In genomic region chr13:40456979-40457553, GRCh38 we compare ENCODE assay signal across 1 cellular context.
TF ChIP-seq lines count a peak whose summit lies in the region.

No MANE protein-coding gene starts in this region.

TF ChIP-seq in GM12878, 131 proteins besides CTCF, POLR2A, EP300 and RAD21 (continued from another document):
- TF ChIP-seq E4F1 (IDR thresholded peaks at IDR 0.05; ENCODE audit: borderline replicate concordance, partially characterized antibody) (no peak), ZNF24 (IDR thresholded peaks at IDR 0.05) (no peak), SMC3 (IDR thresholded peaks at IDR 0.05; ENCODE audit: borderline replicate concordance, low read length) (no peak), CHD2 (IDR thresholded peaks at IDR 0.05; ENCODE audit: borderline replicate concordance, low read depth, low read length) (no peak), FOS (IDR thresholded peaks at IDR 0.05; ENCODE audit: borderline replicate concordance, extremely low read depth, insufficient read length) (no peak), SIN3A (IDR thresholded peaks at IDR 0.05; ENCODE audit: low read depth, low read length) (no peak), EGR1 (IDR thresholded peaks at IDR 0.05; ENCODE audit: borderline replicate concordance in 1 of 2, low read depth in 2 of 2, low read length in 2 of 2) (no peak), ZNF217 (IDR thresholded peaks at IDR 0.05) (no peak), SMAD1 (IDR thresholded peaks at IDR 0.05; ENCODE audit: low read depth, partially characterized antibody) (no peak)
- TF ChIP-seq, protein P1, sequence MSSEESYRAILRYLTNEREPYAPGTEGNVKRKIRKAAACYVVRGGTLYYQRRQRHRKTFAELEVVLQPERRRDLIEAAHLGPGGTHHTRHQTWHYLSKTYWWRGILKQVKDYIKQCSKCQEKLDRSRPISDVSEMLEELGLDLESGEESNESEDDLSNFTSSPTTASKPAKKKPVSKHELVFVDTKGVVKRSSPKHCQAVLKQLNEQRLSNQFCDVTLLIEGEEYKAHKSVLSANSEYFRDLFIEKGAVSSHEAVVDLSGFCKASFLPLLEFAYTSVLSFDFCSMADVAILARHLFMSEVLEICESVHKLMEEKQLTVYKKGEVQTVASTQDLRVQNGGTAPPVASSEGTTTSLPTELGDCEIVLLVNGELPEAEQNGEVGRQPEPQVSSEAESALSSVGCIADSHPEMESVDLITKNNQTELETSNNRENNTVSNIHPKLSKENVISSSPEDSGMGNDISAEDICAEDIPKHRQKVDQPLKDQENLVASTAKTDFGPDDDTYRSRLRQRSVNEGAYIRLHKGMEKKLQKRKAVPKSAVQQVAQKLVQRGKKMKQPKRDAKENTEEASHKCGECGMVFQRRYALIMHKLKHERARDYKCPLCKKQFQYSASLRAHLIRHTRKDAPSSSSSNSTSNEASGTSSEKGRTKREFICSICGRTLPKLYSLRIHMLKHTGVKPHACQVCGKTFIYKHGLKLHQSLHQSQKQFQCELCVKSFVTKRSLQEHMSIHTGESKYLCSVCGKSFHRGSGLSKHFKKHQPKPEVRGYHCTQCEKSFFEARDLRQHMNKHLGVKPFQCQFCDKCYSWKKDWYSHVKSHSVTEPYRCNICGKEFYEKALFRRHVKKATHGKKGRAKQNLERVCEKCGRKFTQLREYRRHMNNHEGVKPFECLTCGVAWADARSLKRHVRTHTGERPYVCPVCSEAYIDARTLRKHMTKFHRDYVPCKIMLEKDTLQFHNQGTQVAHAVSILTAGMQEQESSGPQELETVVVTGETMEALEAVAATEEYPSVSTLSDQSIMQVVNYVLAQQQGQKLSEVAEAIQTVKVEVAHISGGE (CRISPR knock-in tag; IDR thresholded peaks at IDR 0.05) = no peak
